In genomic region chr16:2359919-2360318, GRCh38 we compare ENCODE assay signal across 26 cellular contexts.
"Had no signal": no experiment of that assay in that cellular context is flagged by ENCODE, and none has a peak within 500 bp of the region (broad histone marks: within the 10 kb centered on the region; RNA-seq: fewer than 3 reads in every experiment).

No MANE protein-coding gene starts in this region.

- ATAC-seq: effector memory CD8-positive, alpha-beta T cell; esophagus mucosa; foreskin keratinocyte; gastroesophageal sphincter; heart right ventricle; left cardiac atrium; left lung; left ventricle myocardium superior; lower lobe of right lung; mucosa of descending colon had no signal

- H3K4me1 ChIP-seq: colonic mucosa, esophagus squamous epithelium, foreskin keratinocyte, gastroesophageal sphincter, left lung, lower lobe of right lung had no signal

- DNase-seq: colonic mucosa; cortex of kidney; effector CD8-positive, alpha-beta T cell; effector memory CD8-positive, alpha-beta T cell; endodermal cell; erythroblast; esophagus squamous epithelium; foreskin keratinocyte; glutamatergic neuron; head of caudate nucleus; heart right ventricle; hippocampal formation; left cardiac atrium; left lung; left ventricle myocardium superior; lower lobe of right lung; mesenchymal stem cell; mucosa of descending colon; naive B cell had no signal

- H3K27ac ChIP-seq: colonic mucosa, epithelial cell of prostate, esophagus squamous epithelium, foreskin keratinocyte, gastroesophageal sphincter, heart right ventricle, left lung, lower lobe of right lung had no signal

- H3K4me3 ChIP-seq: colonic mucosa, esophagus squamous epithelium, gastroesophageal sphincter, heart right ventricle, left lung, lower lobe of right lung, mucosa of descending colon had no signal

- H3K9me3 ChIP-seq: colonic mucosa, esophagus squamous epithelium, gastroesophageal sphincter, heart right ventricle, left lung, lower lobe of right lung, mucosa of descending colon had no signal

- H3K27me3 ChIP-seq: colonic mucosa had no signal

- FAIRE-seq: endometrium, frontal cortex, islet of Langerhans, keratinocyte had no signal

- H3K36me3 ChIP-seq: colonic mucosa, esophagus squamous epithelium, gastroesophageal sphincter, left lung, lower lobe of right lung had no signal
